In the genomic region with DNA sequence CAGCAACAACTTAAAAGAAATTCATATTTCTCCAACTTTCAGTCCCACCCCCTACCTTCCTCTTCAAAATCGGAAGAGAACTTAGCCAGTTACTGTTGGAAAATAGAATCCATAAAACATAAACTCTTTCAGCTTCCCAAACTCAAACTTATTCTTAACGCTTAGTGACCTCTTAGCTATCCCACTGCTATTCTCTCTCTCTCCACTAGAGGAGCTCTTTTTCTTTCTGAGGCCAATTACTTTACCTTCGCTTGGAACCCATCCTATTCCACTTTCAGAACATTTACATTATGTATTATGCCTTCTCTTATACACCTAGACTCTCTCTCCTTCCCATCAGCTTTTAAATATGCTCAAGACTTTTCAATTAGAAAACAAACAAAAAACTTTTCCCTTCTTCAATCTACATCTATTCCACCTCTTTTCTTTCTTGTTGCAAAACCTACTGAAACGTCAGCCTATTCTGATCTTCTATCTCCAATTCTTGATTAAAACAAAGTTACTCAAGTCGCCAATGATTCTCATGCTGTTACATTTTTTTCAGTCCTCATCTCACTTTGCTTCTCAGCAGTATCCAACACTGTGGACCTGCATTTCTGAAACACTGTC, we compare ENCODE assay signal across 9 cellular contexts. TPM values are rescaled to one million over a fixed set of nuclear protein-coding genes. Genes with fewer than 3 reads are reported as not detected.
A peak's percentile ranks its signal among the peaks of the same experiment; 100 is the strongest.
DNase-seq lines count a peak whose midpoint lies in the region; ATAC-seq and TF ChIP-seq lines count a peak whose summit lies in the region.
"Had no signal": no experiment of that assay in that cellular context is flagged by ENCODE, and none has a peak within 500 bp of the region (broad histone marks: within the 10 kb centered on the region; RNA-seq: fewer than 3 reads in every experiment).

No MANE protein-coding gene starts in this region.

- DNase-seq in NCI-H146 (lab: John Stamatoyannopoulos, UW), result peak; percentile 11
- peak; percentile 35 for DNase-seq in amniotic epithelial cell (ENCODE audit: low read depth)
- DNase-seq in left colon, result no peak
- DNase-seq in activated naive CD4-positive, alpha-beta T cell (lab: John Stamatoyannopoulos, UW), result no peak
- no peak for DNase-seq in T-helper 9 cell

- no peak overlapping the region for H3K27ac ChIP-seq in C4-2B

- ATAC-seq in GM19395 (IDR thresholded peaks at IDR 0.05; ENCODE audit: unreplicated experiment), result peak; percentile 82
- peak; percentile 56 for ATAC-seq in left colon
- no peak for ATAC-seq in GM18519 (IDR thresholded peaks at IDR 0.05; ENCODE audit: low FRiP score, unreplicated experiment)

- intact Hi-C loops in left colon (cut with DNase I, micrococcal nuclease), result no loop called here

- peak; percentile 99 for TF ChIP-seq CTCF in C4-2B (conservative IDR thresholded peaks at IDR 0.05)

RNA-seq across cellular contexts. Expression of gene GHSR, which starts 13.4 kb away (rescaled TPM):
- total RNA-seq in left colon, result not detected
- total RNA-seq: urinary bladder had no signal

Comparison
In these comparisons a context has a peak if more than half of its experiments do, and no peak if none do; other contexts are left out.
1. DNase-seq: peak in NCI-H146 (single experiment) and amniotic epithelial cell (single experiment); none in left colon (0 of 2), activated naive CD4-positive, alpha-beta T cell (0 of 4) and T-helper 9 cell (single experiment).